ENCODE assay signal across 5 cellular contexts in the genomic region with DNA sequence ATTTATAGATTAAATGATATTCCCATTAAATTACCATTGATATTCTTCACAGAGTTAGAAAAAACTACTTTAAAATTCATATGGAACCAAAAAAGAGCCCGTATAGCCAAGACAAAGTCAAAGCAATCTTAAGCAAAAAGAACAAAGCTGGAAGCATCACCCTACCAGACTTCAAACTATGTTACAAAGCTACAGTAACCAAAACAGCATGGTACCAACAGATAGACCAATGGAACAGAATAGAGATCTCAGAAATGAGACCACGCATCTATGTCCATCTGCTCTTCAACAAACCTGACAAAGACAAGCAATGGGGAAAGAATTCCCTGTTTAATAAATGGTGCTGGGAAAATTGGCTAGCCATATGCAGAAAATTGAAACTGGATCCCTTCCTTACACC. TPM values are rescaled to one million over a fixed set of nuclear protein-coding genes. Genes with fewer than 3 reads are reported as not detected.
"Had no signal": no experiment of that assay in that cellular context is flagged by ENCODE, and none has a peak within 500 bp of the region (broad histone marks: within the 10 kb centered on the region; RNA-seq: fewer than 3 reads in every experiment).

No MANE protein-coding gene starts in this region.

RNA-seq across cellular contexts. Expression of a gene that starts 45.6 kb away (rescaled TPM):
- total RNA-seq: OCI-LY7, PC-3, SJSA1, SK-MEL-5, T-cell had no signal
